9 cellular contexts compared by ENCODE assay signal in the genomic region with DNA sequence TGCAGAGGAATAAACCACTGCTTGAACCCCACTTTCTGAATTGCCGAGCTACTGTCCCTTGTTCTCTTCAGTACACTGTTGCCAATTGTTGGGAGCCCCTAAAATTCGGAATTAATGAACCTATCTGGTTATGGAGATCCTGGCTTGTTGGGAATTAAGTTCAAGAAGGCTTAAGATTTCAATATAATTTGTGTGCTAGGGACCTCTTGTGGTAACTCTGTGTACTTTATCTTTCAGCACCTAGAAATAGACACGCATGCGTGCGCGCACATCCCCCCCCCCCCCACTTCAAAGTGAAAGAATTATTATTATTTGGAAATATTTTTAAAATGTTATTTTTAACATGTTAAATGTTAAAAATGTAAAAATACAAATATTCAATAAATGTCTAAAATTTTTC. TPM values are rescaled to one million over a fixed set of nuclear protein-coding genes. Genes with fewer than 3 reads are reported as not detected.
DNase-seq lines count a peak whose midpoint lies in the region; ATAC-seq and FAIRE-seq lines count a peak whose summit lies in the region.
"Had no signal": no experiment of that assay in that cellular context is flagged by ENCODE, and none has a peak within 500 bp of the region (broad histone marks: within the 10 kb centered on the region; RNA-seq: fewer than 3 reads in every experiment).

No MANE protein-coding gene starts in this region.

- H3K9me3 ChIP-seq in T-helper 17 cell (ENCODE audit: control insufficient read depth, low read length, poor library complexity, severe bottlenecking) = no peaks in the 10 kb centered on the region
- H3K9me3 ChIP-seq: BLaER1 had no signal

- peak; percentile 63 for ATAC-seq in T-helper 17 cell

- no peak overlapping the region for H3K27ac Mint-ChIP-seq in T-helper 17 cell
- H3K27ac Mint-ChIP-seq in activated CD4-positive, alpha-beta memory T cell treated with anti-CD3 and anti-CD28 coated beads, Interleukin-2, amount 10 ng/mL, durations not matched to agents 7 days and 5 days = no peak overlapping the region

- no peak overlapping the region for H3K4me3 Mint-ChIP-seq in T-helper 17 cell
- no peak overlapping the region for H3K4me3 Mint-ChIP-seq in activated CD4-positive, alpha-beta memory T cell treated with anti-CD3 and anti-CD28 coated beads, Interleukin-2, amount 10 ng/mL, durations not matched to agents 7 days and 5 days

- peaks cover 20% of the 10 kb centered on the region for H3K27me3 Mint-ChIP-seq in T-helper 17 cell
- peaks cover 3% of the 10 kb centered on the region for H3K27me3 Mint-ChIP-seq in activated CD4-positive, alpha-beta memory T cell treated with anti-CD3 and anti-CD28 coated beads, Interleukin-2, amount 10 ng/mL, durations not matched to agents 7 days and 5 days

- POLR2A ChIA-PET in activated CD4-positive, alpha-beta memory T cell treated with anti-CD3 and anti-CD28 coated beads, Interleukin-2, amount 10 ng/mL, durations not matched to agents 7 days and 5 days (lab: Charles Lee) = no interaction called here

- H3K9me3 Mint-ChIP-seq in activated CD4-positive, alpha-beta memory T cell treated with anti-CD3 and anti-CD28 coated beads, Interleukin-2, amount 10 ng/mL, durations not matched to agents 7 days and 5 days = no peaks in the 10 kb centered on the region

- DNase-seq in DMS79 treated with DMSO at 0.1 percent for 48 hours (lab: John Stamatoyannopoulos, UW) = peak; percentile 1
- no peak for DNase-seq in DMS79 (lab: John Stamatoyannopoulos, UW)
- DNase-seq in LoVo (ENCODE audit: low spot score) = peak; percentile 58
- DNase-seq in T-helper 17 cell = no peak
- DNase-seq in frontal cortex (ENCODE audit: low spot score in 2 of 2) = peak; percentile 37 to 51
- DNase-seq in retina = peak; percentile 54
- no peak for DNase-seq in activated CD8-positive, alpha-beta memory T cell treated with anti-CD3 and anti-CD28 coated beads, Interleukin-2, amount 50 U/mL, for 4 hours
- DNase-seq in activated CD4-positive, alpha-beta memory T cell treated with anti-CD3 and anti-CD28 coated beads, Interleukin-2, amount 10 ng/mL, durations not matched to agents 7 days and 5 days = no peak

- peak; percentile 97 for FAIRE-seq in frontal cortex (lab: Jason Lieb, UNC)

- CTCF ChIA-PET in activated CD4-positive, alpha-beta memory T cell treated with anti-CD3 and anti-CD28 coated beads, Interleukin-2, amount 10 ng/mL, durations not matched to agents 7 days and 5 days (lab: Charles Lee) = interaction anchor here (1.0 to 1.1 kb wide), 3 partner anchors 16 to 156 kb away, joined by 3 read pairs; no protein-coding TSS in a partner anchor

- H3K4me1 Mint-ChIP-seq in T-helper 17 cell = no peaks in the 10 kb centered on the region
- no peaks in the 10 kb centered on the region for H3K4me1 Mint-ChIP-seq in activated CD4-positive, alpha-beta memory T cell treated with anti-CD3 and anti-CD28 coated beads, Interleukin-2, amount 10 ng/mL, durations not matched to agents 7 days and 5 days

- H3K36me3 Mint-ChIP-seq in T-helper 17 cell (ENCODE audit: low read depth) = peaks cover 2% of the 10 kb centered on the region
- H3K36me3 Mint-ChIP-seq in activated CD4-positive, alpha-beta memory T cell treated with anti-CD3 and anti-CD28 coated beads, Interleukin-2, amount 10 ng/mL, durations not matched to agents 7 days and 5 days (ENCODE audit: low read depth) = no peaks in the 10 kb centered on the region

RNA-seq across cellular contexts. Expression of a gene that starts 53.3 kb away (rescaled TPM):
- total RNA-seq in T-helper 17 cell (10 to 100 TPM in 1 of 2 donors, 1 to 10 TPM in 1; 9.2 to 16.1 TPM), frontal cortex (75.4 TPM)
- 1 to 10 TPM; 3.5 to 4.6 TPM for total RNA-seq in activated CD4-positive, alpha-beta memory T cell treated with anti-CD3 and anti-CD28 coated beads, Interleukin-2, amount 10 ng/mL, durations not matched to agents 7 days and 5 days

Comparison
In these comparisons a context has a peak if more than half of its experiments do, and no peak if none do; other contexts are left out.
1. DNase-seq: peak in DMS79 treated with DMSO at 0.1 percent for 48 hours (single experiment), LoVo (single experiment), frontal cortex (2 of 2) and retina (single experiment); none in DMS79 (single experiment), T-helper 17 cell (0 of 3), activated CD8-positive, alpha-beta memory T cell treated with anti-CD3 and anti-CD28 coated beads, Interleukin-2, amount 50 U/mL, for 4 hours (single experiment) and activated CD4-positive, alpha-beta memory T cell treated with anti-CD3 and anti-CD28 coated beads, Interleukin-2, amount 10 ng/mL, durations not matched to agents 7 days and 5 days (single experiment).